1 cellular context compared by ENCODE assay signal in genomic region chr12:122203301-122203967, GRCh38.
TF ChIP-seq lines count a peak whose summit lies in the region.

B3GNT4 (plus strand) TSS chr12:122203709; CDS start chr12:122204619, 910 bp downstream.

TF ChIP-seq in SK-N-SH, 30 proteins besides CTCF, POLR2A, EP300 and RAD21 (continued from another document):
- TF ChIP-seq NRF1 (IDR thresholded peaks at IDR 0.05; ENCODE audit: low read depth, low read length) (peak; percentile 81), TEAD4 (IDR thresholded peaks at IDR 0.05; ENCODE audit: borderline replicate concordance, insufficient read depth) (no peak), SMC3 (IDR thresholded peaks at IDR 0.05; ENCODE audit: low read depth, low read length) (no peak), ZBTB33 (IDR thresholded peaks at IDR 0.05; ENCODE audit: borderline replicate concordance, low read depth) (no peak), REST (IDR thresholded peaks at IDR 0.05; ENCODE audit: low read depth, low read length) (no peak)
TF ChIP-seq in SK-N-SH: peak in this region for 3.
